ENCODE assay signal across 23 cellular contexts in the genomic region with DNA sequence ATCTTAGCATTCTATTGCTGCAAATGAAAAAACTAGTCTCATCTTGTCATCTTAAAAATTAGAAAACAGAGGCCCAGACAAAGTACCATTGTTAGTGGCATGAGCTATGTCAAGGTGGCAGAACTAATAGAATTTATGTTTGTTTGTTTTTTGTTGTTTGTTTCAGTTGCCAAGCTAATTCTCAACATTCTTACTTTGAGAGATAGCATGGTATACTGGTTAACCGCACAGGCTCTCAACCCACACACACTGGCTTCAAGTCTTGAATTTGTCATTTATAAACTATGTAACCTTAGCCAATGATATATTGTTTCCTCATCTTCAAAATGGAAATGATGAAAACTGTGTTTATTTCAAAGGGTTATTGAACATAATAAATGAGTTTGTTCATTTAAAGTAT.
A peak's percentile ranks its signal among the peaks of the same experiment; 100 is the strongest.
DNase-seq lines count a peak whose midpoint lies in the region; ATAC-seq and TF ChIP-seq lines count a peak whose summit lies in the region.
"Had no signal": no experiment of that assay in that cellular context is flagged by ENCODE, and none has a peak within 500 bp of the region (broad histone marks: within the 10 kb centered on the region; RNA-seq: fewer than 3 reads in every experiment).

No MANE protein-coding gene starts in this region.

- no peak overlapping the region for H3K4me3 Mint-ChIP-seq in HFFc6
- H3K4me3 Mint-ChIP-seq in activated naive CD8-positive, alpha-beta T cell treated with anti-CD3 and anti-CD28 coated beads for 36 hours, result no peak overlapping the region
- H3K4me3 Mint-ChIP-seq: activated B cell treated with CpG ODN at 0.5 μM for 24 hours; activated T-helper 1 cell treated with anti-CD3 and anti-CD28 coated beads, Interleukin-12 subunit alpha, Interleukin-12 subunit beta, Interleukin-2, Interleukin-4 antibody, amounts not matched to agents 30 ng/mL and 10 ng/mL and 1 ng/mL, durations not matched to agents 14 hours and 24 hours and 36 hours; CD4-positive, alpha-beta T cell had no signal

- H3K4me3 ChIP-seq in AG09309 (ENCODE audit: control insufficient read depth, low read depth, low read length), result no peak overlapping the region
- H3K4me3 ChIP-seq: A549, right atrium auricular region, transverse colon had no signal

- peaks cover 6% of the 10 kb centered on the region for H3K36me3 Mint-ChIP-seq in HFFc6 (ENCODE audit: low read depth)
- H3K36me3 Mint-ChIP-seq in activated naive CD8-positive, alpha-beta T cell treated with anti-CD3 and anti-CD28 coated beads for 36 hours, result no peaks in the 10 kb centered on the region

- ATAC-seq in HG03342 (IDR thresholded peaks at IDR 0.05; ENCODE audit: unreplicated experiment), result no peak
- ATAC-seq: A549; esophagus mucosa; left lobe of liver; stimulated activated naive CD8-positive, alpha-beta T cell treated with anti-CD3 and anti-CD28 coated beads, Interleukin-15, Interleukin-2, amounts not matched to agents 100 U/mL and 50 U/mL, for 24 hours had no signal

- peak overlapping the region; percentile 63 for H3K27ac Mint-ChIP-seq in HFFc6
- H3K27ac Mint-ChIP-seq in activated naive CD8-positive, alpha-beta T cell treated with anti-CD3 and anti-CD28 coated beads for 36 hours, result no peak overlapping the region
- H3K27ac Mint-ChIP-seq: activated B cell treated with CpG ODN at 0.5 μM for 24 hours; activated T-helper 1 cell treated with anti-CD3 and anti-CD28 coated beads, Interleukin-12 subunit alpha, Interleukin-12 subunit beta, Interleukin-2, Interleukin-4 antibody, amounts not matched to agents 30 ng/mL and 10 ng/mL and 1 ng/mL, durations not matched to agents 14 hours and 24 hours and 36 hours; CD4-positive, alpha-beta T cell had no signal

- no peaks in the 10 kb centered on the region for H3K27me3 Mint-ChIP-seq in HFFc6 (ENCODE audit: insufficient read depth)
- H3K27me3 Mint-ChIP-seq in activated naive CD8-positive, alpha-beta T cell treated with anti-CD3 and anti-CD28 coated beads for 36 hours, result no peaks in the 10 kb centered on the region
- H3K27me3 Mint-ChIP-seq: activated B cell treated with CpG ODN at 0.5 μM for 24 hours; CD4-positive, alpha-beta T cell had no signal

- DNase-seq in AG09309 (ENCODE audit: low read depth), result peak; percentile 83
- peak; percentile 30 for DNase-seq in HFFc6
- peak; percentile 60 for DNase-seq in astrocyte of the hippocampus (ENCODE audit: low read depth, low spot score)
- DNase-seq in iris pigment epithelial cell (ENCODE audit: low read depth), result peak; percentile 68
- no peak for DNase-seq in NCI-H446 (lab: John Stamatoyannopoulos, UW)
- no peak for DNase-seq in islet precursor cell
- no peak for DNase-seq in activated naive CD8-positive, alpha-beta T cell treated with anti-CD3 and anti-CD28 coated beads for 36 hours
- DNase-seq: activated B cell treated with CpG ODN at 0.5 μM for 24 hours; CD4-positive, alpha-beta T cell; central memory CD4-positive, alpha-beta T cell; DMS79 treated with DMSO at 0.1 percent for 48 hours; effector CD4-positive, alpha-beta T cell; NCI-H1092 treated with DMSO at 0.1 percent for 48 hours; NCI-H526; SIG-M5; stimulated activated naive CD8-positive, alpha-beta T cell treated with anti-CD3 and anti-CD28 coated beads, Interleukin-15, Interleukin-2, amounts not matched to agents 100 U/mL and 50 U/mL, for 24 hours; transverse colon had no signal

- TF ChIP-seq CTCF in AG09309 (IDR thresholded peaks at IDR 0.05; ENCODE audit: control insufficient read depth, insufficient read depth, low read depth, low read length, missing control alignments), result no peak
- TF ChIP-seq CTCF in HFFc6 (IDR thresholded peaks at IDR 0.05), result no peak

- no peaks in the 10 kb centered on the region for H3K9me3 Mint-ChIP-seq in HFFc6
- peaks cover 1% of the 10 kb centered on the region for H3K9me3 Mint-ChIP-seq in activated naive CD8-positive, alpha-beta T cell treated with anti-CD3 and anti-CD28 coated beads for 36 hours
- H3K9me3 Mint-ChIP-seq: activated T-helper 1 cell treated with anti-CD3 and anti-CD28 coated beads, Interleukin-12 subunit alpha, Interleukin-12 subunit beta, Interleukin-2, Interleukin-4 antibody, amounts not matched to agents 30 ng/mL and 10 ng/mL and 1 ng/mL, durations not matched to agents 14 hours and 24 hours and 36 hours had no signal

- H3K4me1 Mint-ChIP-seq in HFFc6 (ENCODE audit: low read depth), result peaks cover 47% of the 10 kb centered on the region
- H3K4me1 Mint-ChIP-seq in activated naive CD8-positive, alpha-beta T cell treated with anti-CD3 and anti-CD28 coated beads for 36 hours, result no peaks in the 10 kb centered on the region
- H3K4me1 Mint-ChIP-seq: activated B cell treated with CpG ODN at 0.5 μM for 24 hours had no signal

Comparison
In these comparisons a context has a peak if more than half of its experiments do, and no peak if none do; other contexts are left out.
1. DNase-seq: peak in AG09309 (single experiment), HFFc6 (single experiment), astrocyte of the hippocampus (single experiment) and iris pigment epithelial cell (single experiment); none in NCI-H446 (0 of 2), islet precursor cell (single experiment) and activated naive CD8-positive, alpha-beta T cell treated with anti-CD3 and anti-CD28 coated beads for 36 hours (single experiment).